In genomic region chr4:125244848-125245450, GRCh38 we compare ENCODE assay signal across 10 cellular contexts.
DNase-seq lines count a peak whose midpoint lies in the region; ATAC-seq and TF ChIP-seq lines count a peak whose summit lies in the region.
"Had no signal": no experiment of that assay in that cellular context is flagged by ENCODE, and none has a peak within 500 bp of the region (broad histone marks: within the 10 kb centered on the region; RNA-seq: fewer than 3 reads in every experiment).

No MANE protein-coding gene starts in this region.

- H2BK12ac ChIP-seq in mesenchymal stem cell (ENCODE audit: low read length in 2 of 2) = no peak overlapping the region

- H3K23ac ChIP-seq in mesenchymal stem cell (ENCODE audit: low read length in 2 of 2) = no peak overlapping the region

- H3K4me1 Mint-ChIP-seq in activated naive CD8-positive, alpha-beta T cell treated with anti-CD3 and anti-CD28 coated beads, Interleukin-2, amount 50 U/mL, for 24 hours = no peaks in the 10 kb centered on the region

- H3K9me3 Mint-ChIP-seq in activated naive CD8-positive, alpha-beta T cell treated with anti-CD3 and anti-CD28 coated beads, Interleukin-2, amount 50 U/mL, for 24 hours = no peaks in the 10 kb centered on the region

- WGBS in mesenchymal stem cell = no CpG with 5 or more reads among the region's 2 CpGs

- H3K4me1 ChIP-seq in MM.1S (ENCODE audit: low read length) (no peaks in the 10 kb centered on the region), mesenchymal stem cell (ENCODE audit: control insufficient read depth, insufficient read depth, low read depth, low read length) (no peaks in the 10 kb centered on the region)

- H4K91ac ChIP-seq in mesenchymal stem cell (ENCODE audit: low read length) = no peak overlapping the region

- no peak overlapping the region for H3K4me2 ChIP-seq in MM.1S (ENCODE audit: low read depth, low read length)
- no peak overlapping the region for H3K4me2 ChIP-seq in mesenchymal stem cell (ENCODE audit: low read length, poor library complexity, severe bottlenecking)

- no peaks in the 10 kb centered on the region for H3K79me2 ChIP-seq in MM.1S (ENCODE audit: low read length)

- no peak overlapping the region for H3K14ac ChIP-seq in mesenchymal stem cell (ENCODE audit: low read length in 2 of 2)

- H3K36me3 Mint-ChIP-seq in activated naive CD8-positive, alpha-beta T cell treated with anti-CD3 and anti-CD28 coated beads, Interleukin-2, amount 50 U/mL, for 24 hours (ENCODE audit: low read depth) = no peaks in the 10 kb centered on the region

- no peak for ATAC-seq in HG02623 (IDR thresholded peaks at IDR 0.05; ENCODE audit: unreplicated experiment)
- ATAC-seq in HG02588 (IDR thresholded peaks at IDR 0.05; ENCODE audit: unreplicated experiment) = no peak
- ATAC-seq in activated naive CD8-positive, alpha-beta T cell treated with anti-CD3 and anti-CD28 coated beads, Interleukin-2, amount 50 U/mL, for 24 hours = no peak

- H2BK5ac ChIP-seq in mesenchymal stem cell (ENCODE audit: low read depth, low read length, poor library complexity, severe bottlenecking) = no peak overlapping the region

- no peak overlapping the region for H2AK5ac ChIP-seq in mesenchymal stem cell (ENCODE audit: low read length, severe bottlenecking)

- no peak overlapping the region for H3K4me3 Mint-ChIP-seq in activated naive CD8-positive, alpha-beta T cell treated with anti-CD3 and anti-CD28 coated beads, Interleukin-2, amount 50 U/mL, for 24 hours

- H3K9me3 ChIP-seq in MM.1S (replicated peaks; ENCODE audit: insufficient read depth, low read length) (no peaks in the 10 kb centered on the region), mesenchymal stem cell (ENCODE audit: control insufficient read depth, low read length) (no peaks in the 10 kb centered on the region)

- H3K9me2 ChIP-seq in MM.1S (replicated peaks; ENCODE audit: insufficient read depth, low read length) = no peaks in the 10 kb centered on the region

- no peak overlapping the region for H3K9ac ChIP-seq in MM.1S (ENCODE audit: low read length)
- H3K9ac ChIP-seq in mesenchymal stem cell (ENCODE audit: low read length) = no peak overlapping the region

- H3F3A ChIP-seq in MM.1S (ENCODE audit: insufficient read depth, low read length) = no peaks in the 10 kb centered on the region

- H3K36me3 ChIP-seq in MM.1S (replicated peaks; ENCODE audit: insufficient read depth, low read length) (no peaks in the 10 kb centered on the region), mesenchymal stem cell (ENCODE audit: control insufficient read depth in 1 of 2, insufficient read depth in 2 of 2, low read depth in 1 of 2, low read length in 2 of 2) (no peaks in the 10 kb centered on the region)

- H3K4me3 ChIP-seq in MM.1S (ENCODE audit: low read length) = no peak overlapping the region
- no peak overlapping the region for H3K4me3 ChIP-seq in choroid plexus epithelial cell (ENCODE audit: low read depth, low read length)
- H3K4me3 ChIP-seq in mesenchymal stem cell (ENCODE audit: insufficient read depth in 1 of 2, low read depth in 1 of 2, low read length in 2 of 2) = no peak overlapping the region

- no peak overlapping the region for H2AFZ ChIP-seq in MM.1S (ENCODE audit: low read length)
- no peak overlapping the region for H2AFZ ChIP-seq in mesenchymal stem cell (ENCODE audit: low read depth, low read length)

- no peak overlapping the region for H4K8ac ChIP-seq in mesenchymal stem cell (ENCODE audit: low read length)

- TF ChIP-seq CTCF in MM.1S (IDR thresholded peaks at IDR 0.05; ENCODE audit: low read length) = peak; percentile 35
- peak; percentile 42 for TF ChIP-seq CTCF in choroid plexus epithelial cell (conservative IDR thresholded peaks at IDR 0.05; ENCODE audit: low read depth, low read length)

- no peak overlapping the region for H3K27ac ChIP-seq in MM.1S (ENCODE audit: low read length)
- H3K27ac ChIP-seq in mesenchymal stem cell (ENCODE audit: low read length, poor library complexity, severe bottlenecking) = no peak overlapping the region

- no peak overlapping the region for H2BK120ac ChIP-seq in mesenchymal stem cell (ENCODE audit: low read depth, low read length)

- peak; percentile 21 for DNase-seq in COLO829 (ENCODE audit: low spot score)
- DNase-seq in MM.1S = peak; percentile 28
- DNase-seq in choroid plexus epithelial cell (ENCODE audit: low read depth) = peak; percentile 57
- DNase-seq in mesenchymal stem cell = peak; percentile 36
- no peak for DNase-seq in MV-4-11 (lab: John Stamatoyannopoulos, UW)
- no peak for DNase-seq in activated naive CD8-positive, alpha-beta T cell treated with anti-CD3 and anti-CD28 coated beads, Interleukin-2, amount 50 U/mL, for 24 hours
- DNase-seq: activated CD4-positive, alpha-beta T cell treated with anti-CD3 and anti-CD28 coated beads, Interleukin-2, amount 50 U/mL, for 1 hour; NCI-H2227 treated with DMSO at 0.1 percent for 48 hours had no signal

- H3K18ac ChIP-seq in mesenchymal stem cell (ENCODE audit: low read depth in 1 of 2, low read length in 2 of 2) = no peak overlapping the region

- no peak overlapping the region for H3K27ac Mint-ChIP-seq in activated naive CD8-positive, alpha-beta T cell treated with anti-CD3 and anti-CD28 coated beads, Interleukin-2, amount 50 U/mL, for 24 hours

- H3K27me3 Mint-ChIP-seq in activated naive CD8-positive, alpha-beta T cell treated with anti-CD3 and anti-CD28 coated beads, Interleukin-2, amount 50 U/mL, for 24 hours = no peaks in the 10 kb centered on the region

- H2BK15ac ChIP-seq in mesenchymal stem cell (ENCODE audit: low read depth, poor library complexity, severe bottlenecking) = no peak overlapping the region

- no peaks in the 10 kb centered on the region for H3K79me1 ChIP-seq in mesenchymal stem cell (replicated peaks; ENCODE audit: low read length, poor library complexity, severe bottlenecking)

- H4K20me1 ChIP-seq in MM.1S (ENCODE audit: insufficient read depth, low read length) = no peaks in the 10 kb centered on the region

- H3K27me3 ChIP-seq in MM.1S (replicated peaks; ENCODE audit: insufficient read depth, low read length) (no peaks in the 10 kb centered on the region), mesenchymal stem cell (ENCODE audit: control insufficient read depth in 1 of 2, insufficient read depth in 1 of 2, low read length in 2 of 2) (no peaks in the 10 kb centered on the region)

- no peak overlapping the region for H3K4ac ChIP-seq in mesenchymal stem cell (ENCODE audit: low read depth in 1 of 2, low read length in 2 of 2)

Comparison
In these comparisons a context has a peak if more than half of its experiments do, and no peak if none do; other contexts are left out.
1. DNase-seq: peak in COLO829 (single experiment), MM.1S (single experiment), choroid plexus epithelial cell (single experiment) and mesenchymal stem cell (single experiment); none in MV-4-11 (single experiment) and activated naive CD8-positive, alpha-beta T cell treated with anti-CD3 and anti-CD28 coated beads, Interleukin-2, amount 50 U/mL, for 24 hours (single experiment).